Comparison of ENCODE assay signal across 17 cellular contexts in genomic region chr12:69066420-69067373, GRCh38.
A peak's percentile ranks its signal among the peaks of the same experiment; 100 is the strongest.
DNase-seq lines count a peak whose midpoint lies in the region; ATAC-seq and TF ChIP-seq lines count a peak whose summit lies in the region.
"Had no signal": no experiment of that assay in that cellular context is flagged by ENCODE, and none has a peak within 500 bp of the region (broad histone marks: within the 10 kb centered on the region; RNA-seq: fewer than 3 reads in every experiment).

No MANE protein-coding gene starts in this region.

- intact Hi-C loops in activated naive CD4-positive, alpha-beta T cell treated with anti-CD3 and anti-CD28 coated beads for 36 hours (cut with micrococcal nuclease) = loop anchor here (5.0 to 10.0 kb wide), 4 partner anchors 572 to 1022 kb away; no protein-coding TSS in a partner anchor
- intact Hi-C loops in left ventricle myocardium superior (cut with micrococcal nuclease) (loop anchor here (5.0 kb wide), 1 partner anchor 209 kb away; no protein-coding TSS in a partner anchor), Calu3 (cut with micrococcal nuclease; ENCODE audit: unreplicated experiment) (loop anchor here (5.0 kb wide), 1 partner anchor 94 kb away; no protein-coding TSS in a partner anchor)

- no peaks in the 10 kb centered on the region for H3K36me3 Mint-ChIP-seq in activated naive CD4-positive, alpha-beta T cell treated with anti-CD3 and anti-CD28 coated beads for 36 hours (ENCODE audit: low read depth)
- no peaks in the 10 kb centered on the region for H3K36me3 Mint-ChIP-seq in Calu3 (ENCODE audit: insufficient read depth, unreplicated experiment)
- H3K36me3 Mint-ChIP-seq: IgD-negative memory B cell had no signal

- no peaks in the 10 kb centered on the region for H3K9me3 Mint-ChIP-seq in activated naive CD4-positive, alpha-beta T cell treated with anti-CD3 and anti-CD28 coated beads for 36 hours
- no peaks in the 10 kb centered on the region for H3K9me3 Mint-ChIP-seq in Calu3 (ENCODE audit: low read depth, unreplicated experiment)
- H3K9me3 Mint-ChIP-seq: CD4-positive, alpha-beta T cell; IgD-negative memory B cell had no signal

- H3K4me3 Mint-ChIP-seq in activated naive CD4-positive, alpha-beta T cell treated with anti-CD3 and anti-CD28 coated beads for 36 hours = no peak overlapping the region
- H3K4me3 Mint-ChIP-seq in Calu3 (ENCODE audit: low read depth, unreplicated experiment) = no peak overlapping the region
- H3K4me3 Mint-ChIP-seq: CD4-positive, alpha-beta T cell; IgD-negative memory B cell had no signal

- CTCF ChIA-PET in activated naive CD4-positive, alpha-beta T cell treated with anti-CD3 and anti-CD28 coated beads for 36 hours (lab: Charles Lee) = interaction anchor here (0.7 to 1.1 kb wide), 4 partner anchors 59 to 204 kb away, joined by 3 to 4 read pairs (median 3); no protein-coding TSS in a partner anchor
- CTCF ChIA-PET in Calu3 (lab: Charles Lee) = interaction anchor here (0.6 to 2.7 kb wide), 3 partner anchors 134 to 500 kb away, joined by 3 to 8 read pairs (median 3); partner anchors contain the start of gene CPM

- ATAC-seq in left ventricle myocardium superior = peak; percentile 91

- BruUV-seq in Calu3 (replicated peaks; lab: Mats Ljungman, UMichigan) = no TSS peak

- peaks cover 58% of the 10 kb centered on the region for H3K4me1 Mint-ChIP-seq in activated naive CD4-positive, alpha-beta T cell treated with anti-CD3 and anti-CD28 coated beads for 36 hours (ENCODE audit: low read depth)
- H3K4me1 Mint-ChIP-seq in Calu3 (ENCODE audit: low read depth, unreplicated experiment) = peaks cover 64% of the 10 kb centered on the region
- H3K4me1 Mint-ChIP-seq: IgD-negative memory B cell had no signal

- TF ChIP-seq CTCF in Calu3 (IDR thresholded peaks at IDR 0.05; ENCODE audit: unreplicated experiment) = no peak

- H3K27me3 Mint-ChIP-seq in activated naive CD4-positive, alpha-beta T cell treated with anti-CD3 and anti-CD28 coated beads for 36 hours (ENCODE audit: low read depth) = no peaks in the 10 kb centered on the region
- H3K27me3 Mint-ChIP-seq in Calu3 (ENCODE audit: unreplicated experiment) = no peaks in the 10 kb centered on the region
- H3K27me3 Mint-ChIP-seq: CD4-positive, alpha-beta T cell had no signal

- DNase-seq in activated naive CD4-positive, alpha-beta T cell treated with anti-CD3 and anti-CD28 coated beads for 36 hours = no peak
- DNase-seq in activated naive CD4-positive, alpha-beta T cell (lab: John Stamatoyannopoulos, UW) = no peak
- DNase-seq in NCI-H510A treated with DMSO at 0.1 percent for 48 hours (lab: John Stamatoyannopoulos, UW) (peak; percentile 90), left ventricle myocardium superior (peak; percentile 38), retina (peak; percentile 38), NCI-H1930 (lab: John Stamatoyannopoulos, UW) (no peak), NK-92 (lab: John Stamatoyannopoulos, UW; ENCODE audit: unreplicated experiment) (no peak), Calu3 (no peak)
- DNase-seq: activated CD8-positive, alpha-beta memory T cell treated with anti-CD3 and anti-CD28 coated beads for 24 hours; activated effector memory CD4-positive, alpha-beta T cell treated with Interleukin-2 at 50 U/mL for 16 hours; CD4-positive, alpha-beta T cell; cortex of kidney; glutamatergic neuron; NCI-H1105 treated with DMSO at 0.1 percent for 48 hours; stimulated activated naive CD4-positive, alpha-beta T cell; SW 1271 had no signal

- peak overlapping the region; percentile 37 for H3K27ac Mint-ChIP-seq in activated naive CD4-positive, alpha-beta T cell treated with anti-CD3 and anti-CD28 coated beads for 36 hours
- no peak overlapping the region for H3K27ac Mint-ChIP-seq in Calu3 (ENCODE audit: unreplicated experiment)
- H3K27ac Mint-ChIP-seq: CD4-positive, alpha-beta T cell had no signal

Comparison
In these comparisons a context has a peak if more than half of its experiments do, and no peak if none do; other contexts are left out.
1. DNase-seq: peak in NCI-H510A treated with DMSO at 0.1 percent for 48 hours (single experiment), left ventricle myocardium superior (single experiment) and retina (single experiment); none in activated naive CD4-positive, alpha-beta T cell treated with anti-CD3 and anti-CD28 coated beads for 36 hours (single experiment), activated naive CD4-positive, alpha-beta T cell (0 of 4), NCI-H1930 (0 of 2), NK-92 (single experiment) and Calu3 (single experiment).